In the genomic region with DNA sequence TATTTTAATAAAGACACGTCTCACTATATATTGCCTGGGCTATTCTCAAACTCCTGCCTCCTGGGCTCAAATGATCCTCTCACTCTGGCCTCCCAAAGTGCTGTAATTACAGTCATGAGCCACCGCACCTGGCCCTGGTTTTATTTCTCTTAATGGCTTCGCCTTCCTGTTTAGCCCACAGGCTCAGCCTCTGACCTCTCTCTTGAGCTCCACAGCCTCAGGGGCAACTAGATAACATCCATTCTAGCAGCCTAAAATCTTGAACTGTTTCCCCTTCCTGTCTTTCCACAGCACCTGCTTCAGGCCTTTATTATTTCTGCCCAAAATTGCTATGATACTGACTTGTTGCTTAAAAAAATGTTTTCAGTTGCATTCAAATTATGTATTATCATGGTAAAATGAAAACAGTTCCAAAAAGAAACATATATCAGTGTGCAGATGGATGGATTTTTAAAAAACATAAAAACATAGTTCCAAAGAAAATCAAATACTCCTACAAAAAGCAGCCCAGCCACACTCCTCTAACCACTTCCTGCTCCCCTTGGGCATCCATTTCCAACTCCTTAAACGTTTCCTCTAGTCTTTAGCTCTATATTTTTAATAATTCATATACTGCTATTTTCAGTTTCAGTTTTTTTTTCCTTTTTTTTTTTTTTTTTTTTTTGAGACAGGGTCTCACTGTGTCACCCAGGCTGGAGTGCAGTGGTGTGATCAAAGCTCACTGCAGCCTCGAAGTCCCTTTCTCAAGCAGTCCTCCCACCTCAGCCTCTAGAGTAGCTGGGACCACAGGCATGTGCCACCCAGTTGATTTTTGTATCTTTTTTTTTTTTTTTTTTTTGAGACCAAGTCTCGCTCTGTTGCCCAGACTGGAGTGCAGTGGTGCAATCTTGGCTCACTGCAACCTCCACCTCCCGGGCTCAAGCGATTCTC, we compare ENCODE assay signal across 9 cellular contexts. TPM values are rescaled to one million over a fixed set of nuclear protein-coding genes. Genes with fewer than 3 reads are reported as not detected.
A peak's percentile ranks its signal among the peaks of the same experiment; 100 is the strongest.
DNase-seq lines count a peak whose midpoint lies in the region; ATAC-seq and TF ChIP-seq lines count a peak whose summit lies in the region.
"Had no signal": no experiment of that assay in that cellular context is flagged by ENCODE, and none has a peak within 500 bp of the region (broad histone marks: within the 10 kb centered on the region; RNA-seq: fewer than 3 reads in every experiment).

No MANE protein-coding gene starts in this region.

- peaks cover 6% of the 10 kb centered on the region; the same call in 1 of the 2 replicates for H3K79me2 ChIP-seq in SU-DHL-6 (ENCODE audit: insufficient read depth, low read length)

- no peaks in the 10 kb centered on the region for H3K9me3 ChIP-seq in SU-DHL-6 (ENCODE audit: insufficient read depth, low read length)
- H3K9me3 ChIP-seq: adrenal gland had no signal

- H3K4me2 ChIP-seq in SU-DHL-6 (ENCODE audit: low read depth, low read length, poor library complexity, severe bottlenecking), result peak overlapping the region; percentile 27

- peaks cover 37% of the 10 kb centered on the region for H3F3A ChIP-seq in SU-DHL-6 (ENCODE audit: insufficient read depth)

- no peak overlapping the region for H3K4me3 ChIP-seq in SU-DHL-6 (ENCODE audit: insufficient read depth, low read length, poor library complexity, severe bottlenecking)
- H3K4me3 ChIP-seq: adrenal gland had no signal

- no peak overlapping the region for H2AFZ ChIP-seq in SU-DHL-6 (ENCODE audit: low read depth, low read length, severe bottlenecking)

- no peak for ATAC-seq in GM21619 (IDR thresholded peaks at IDR 0.05; ENCODE audit: unreplicated experiment)
- no peak for ATAC-seq in GM21786 (IDR thresholded peaks at IDR 0.05; ENCODE audit: unreplicated experiment)

- TF ChIP-seq CTCF in SU-DHL-6 (IDR thresholded peaks at IDR 0.05; ENCODE audit: insufficient read depth, low read length, poor library complexity, severe bottlenecking), result no peak

- 0 out of 2 replicates have a peak overlapping the region, but pooled peaks have one; percentile 18 for H3K9ac ChIP-seq in SU-DHL-6 (ENCODE audit: low read length)

- H3K27ac ChIP-seq in SU-DHL-6 (ENCODE audit: low read depth, low read length), result peak overlapping the region; percentile 76
- H3K27ac ChIP-seq: adrenal gland had no signal

- H3K36me3 ChIP-seq in SU-DHL-6 (ENCODE audit: low read length), result no peaks in the 10 kb centered on the region
- H3K36me3 ChIP-seq: adrenal gland had no signal

- H4K20me1 ChIP-seq in SU-DHL-6 (ENCODE audit: low read depth, low read length), result no peaks in the 10 kb centered on the region

- H3K27me3 ChIP-seq in SU-DHL-6 (ENCODE audit: low read length), result no peaks in the 10 kb centered on the region
- H3K27me3 ChIP-seq: adrenal gland had no signal

- peak; percentile 8 for DNase-seq in DMS53 treated with DMSO at 0.1 percent for 48 hours (lab: John Stamatoyannopoulos, UW; ENCODE audit: unreplicated experiment)
- peak; percentile 40 for DNase-seq in KG1 (lab: John Stamatoyannopoulos, UW)
- peak; percentile 43 to 50 for DNase-seq in lung microvascular endothelial cell (ENCODE audit: low read depth in 2 of 2)
- DNase-seq in Ammon's horn (ENCODE audit: low spot score), result no peak
- DNase-seq in activated CD8-positive, alpha-beta memory T cell treated with anti-CD3 and anti-CD28 coated beads, Interleukin-2, amount 50 U/mL, for 4 hours, result no peak
- DNase-seq: adrenal gland had no signal

- no peaks in the 10 kb centered on the region for H3K9me2 ChIP-seq in SU-DHL-6 (replicated peaks; ENCODE audit: insufficient read depth, low read length)

RNA-seq across cellular contexts. Expression of a gene that starts 5.1 kb away (rescaled TPM):
- total RNA-seq in lung microvascular endothelial cell, result 27.7 and 34.1 TPM in 2 replicates

RNA-seq across cellular contexts. Expression of a gene that starts 30.3 kb away (rescaled TPM):
- total RNA-seq in lung microvascular endothelial cell, result 17.2 and 22.6 TPM in 2 replicates

RNA-seq across cellular contexts. Expression of a gene that starts 51.2 kb away (rescaled TPM):
- total RNA-seq in lung microvascular endothelial cell, result 37.0 and 40.7 TPM in 2 replicates

Comparison
In these comparisons a context has a peak if more than half of its experiments do, and no peak if none do; other contexts are left out.
1. DNase-seq: peak in DMS53 treated with DMSO at 0.1 percent for 48 hours (single experiment), KG1 (single experiment) and lung microvascular endothelial cell (2 of 2); none in Ammon's horn (single experiment) and activated CD8-positive, alpha-beta memory T cell treated with anti-CD3 and anti-CD28 coated beads, Interleukin-2, amount 50 U/mL, for 4 hours (single experiment).